8 cellular contexts compared by ENCODE assay signal in the genomic region with DNA sequence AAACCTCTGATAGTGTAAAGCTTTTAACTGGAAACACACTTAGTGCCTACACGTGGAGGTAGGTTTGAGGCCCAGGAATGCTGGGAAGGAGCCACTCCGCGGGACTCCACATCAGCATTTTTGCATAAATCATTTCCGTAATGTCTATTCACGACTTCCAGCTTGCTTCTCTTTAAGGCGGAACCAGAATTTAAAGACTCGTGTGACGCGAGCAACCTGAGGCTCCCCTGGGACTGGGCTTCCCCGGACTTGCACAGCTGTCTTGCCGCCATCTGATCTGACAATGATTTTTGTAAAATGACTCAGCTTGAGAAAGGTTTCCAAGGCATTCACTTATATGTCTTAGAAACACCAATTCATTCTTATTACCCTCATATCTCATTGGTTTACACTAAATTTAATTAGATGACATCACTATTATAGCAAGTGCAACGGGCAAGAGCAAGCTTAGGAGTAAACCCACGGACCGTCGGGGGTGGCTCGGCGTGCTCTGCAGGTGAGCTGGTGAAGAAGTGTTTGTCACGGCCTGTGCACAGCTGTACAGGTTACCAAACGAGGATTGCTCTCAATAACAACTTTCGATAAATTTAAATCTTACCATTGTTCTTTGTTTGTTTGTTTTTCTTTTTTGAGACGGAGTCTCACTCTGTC.
A peak's percentile ranks its signal among the peaks of the same experiment; 100 is the strongest.
DNase-seq lines count a peak whose midpoint lies in the region; ATAC-seq and TF ChIP-seq lines count a peak whose summit lies in the region.
"Had no signal": no experiment of that assay in that cellular context is flagged by ENCODE, and none has a peak within 500 bp of the region (broad histone marks: within the 10 kb centered on the region; RNA-seq: fewer than 3 reads in every experiment).

No MANE protein-coding gene starts in this region.

- peak; percentile 22 for DNase-seq in NCI-H524 treated with DMSO at 0.1 percent for 48 hours (lab: John Stamatoyannopoulos, UW)
- DNase-seq in Ammon's horn (ENCODE audit: low spot score): no peak
- no peak for DNase-seq in colonic mucosa
- DNase-seq in T-helper 1 cell: no peak

- H3K9ac ChIP-seq in skeletal muscle satellite cell (ENCODE audit: low read depth, low read length) (no peak overlapping the region), colonic mucosa (ENCODE audit: low read depth in 2 of 2, low read length in 2 of 2) (no peak overlapping the region)

- H3K4me3 ChIP-seq in skeletal muscle satellite cell (ENCODE audit: low read length) (no peak overlapping the region), colonic mucosa (no peak overlapping the region)
- H3K4me3 ChIP-seq: cardiac muscle cell had no signal

- peak overlapping the region; percentile 45 for H3K4me2 ChIP-seq in skeletal muscle satellite cell (ENCODE audit: low read length)

- H3K27me3 ChIP-seq in skeletal muscle satellite cell (ENCODE audit: control insufficient read depth, insufficient read depth, low read length) (no peaks in the 10 kb centered on the region), colonic mucosa (no peaks in the 10 kb centered on the region)
- H3K27me3 ChIP-seq: cardiac muscle cell had no signal

- TF ChIP-seq CTCF in colonic mucosa (IDR thresholded peaks at IDR 0.05): no peak

- intact Hi-C loops in colonic mucosa (cut with DNase I): no loop called here

- H3K9me3 ChIP-seq in skeletal muscle satellite cell (replicated peaks; ENCODE audit: low read length) (no peaks in the 10 kb centered on the region), colonic mucosa (no peaks in the 10 kb centered on the region)

- ATAC-seq in GM19043 (IDR thresholded peaks at IDR 0.05; ENCODE audit: low read depth, unreplicated experiment): peak; percentile 86
- ATAC-seq in HG02852 (IDR thresholded peaks at IDR 0.05; ENCODE audit: unreplicated experiment): peak; percentile 90

- H3K4me1 ChIP-seq in skeletal muscle satellite cell (ENCODE audit: control insufficient read depth, insufficient read depth, low read length) (peaks cover 9% of the 10 kb centered on the region), colonic mucosa (no peaks in the 10 kb centered on the region)

- no peaks in the 10 kb centered on the region for H3K36me3 ChIP-seq in skeletal muscle satellite cell (ENCODE audit: insufficient read depth, low read length)
- no peaks in the 10 kb centered on the region for H3K36me3 ChIP-seq in colonic mucosa
- H3K36me3 ChIP-seq: cardiac muscle cell had no signal

- no peak overlapping the region for H3K27ac ChIP-seq in colonic mucosa
- H3K27ac ChIP-seq: cardiac muscle cell had no signal
